12 cellular contexts compared by ENCODE assay signal in the genomic region with DNA sequence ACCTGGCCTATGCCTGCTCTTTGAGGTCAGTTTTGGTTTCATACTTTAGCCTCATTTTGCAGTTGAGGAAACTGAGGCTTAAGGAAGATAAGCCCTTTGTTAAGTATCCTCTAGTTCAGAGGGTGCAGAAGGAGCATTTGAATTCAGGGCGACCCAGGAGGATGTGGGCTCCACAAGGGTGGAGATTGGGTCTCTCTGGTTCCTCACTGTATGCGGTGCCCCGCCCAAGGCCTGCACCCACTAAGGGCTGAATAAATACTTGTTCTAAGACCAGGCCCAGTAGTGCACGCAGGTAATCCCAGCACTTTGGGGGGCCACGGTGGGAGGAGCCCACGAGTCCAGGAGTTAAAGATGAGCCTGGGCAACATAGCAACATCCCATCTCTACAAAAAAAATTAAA. TPM values are rescaled to one million over a fixed set of nuclear protein-coding genes. Genes with fewer than 3 reads are reported as not detected.
DNase-seq lines count a peak whose midpoint lies in the region; ATAC-seq and TF ChIP-seq lines count a peak whose summit lies in the region.
"Had no signal": no experiment of that assay in that cellular context is flagged by ENCODE, and none has a peak within 500 bp of the region (broad histone marks: within the 10 kb centered on the region; RNA-seq: fewer than 3 reads in every experiment).

No MANE protein-coding gene starts in this region.

- no peak for TF ChIP-seq CTCF in left lung (IDR thresholded peaks at IDR 0.05)

- POLR2A ChIA-PET in activated CD4-positive, alpha-beta T cell treated with anti-CD3 and anti-CD28 coated beads for 36 hours (lab: Charles Lee) = no interaction called here

- DNase-seq in activated CD4-positive, alpha-beta T cell treated with anti-CD3 and anti-CD28 coated beads for 36 hours = no peak
- no peak for DNase-seq in activated CD4-positive, alpha-beta T cell treated with anti-CD3 and anti-CD28 coated beads for 1 hour
- DNase-seq in adipocyte (ENCODE audit: low read depth) (no peak), left lung (no peak), NCI-H128 (lab: John Stamatoyannopoulos, UW; ENCODE audit: unreplicated experiment) (no peak)
- no peak for DNase-seq in stimulated activated naive B cell treated with anti-CD40 and anti-IgM and Interleukin-4, amounts not matched to agents 10 μg/mL and 1 μg/mL and 100 μg/mL, for 72 hours

- CTCF ChIA-PET in activated CD4-positive, alpha-beta T cell treated with anti-CD3 and anti-CD28 coated beads for 36 hours (lab: Charles Lee) = interaction anchor here (0.6 to 1.2 kb wide), 2 partner anchors 43 to 77 kb away, joined by 3 to 4 read pairs; a partner anchor contains a TSS

- no peaks in the 10 kb centered on the region for H3K9me3 ChIP-seq in adipocyte (ENCODE audit: control insufficient read depth, low read length)
- no peaks in the 10 kb centered on the region for H3K9me3 ChIP-seq in left lung

- peaks cover 7% of the 10 kb centered on the region for H3K4me1 ChIP-seq in adipocyte (ENCODE audit: control insufficient read depth, insufficient read depth, low read length)
- H3K4me1 ChIP-seq in left lung = peaks cover 8 to 30% of the 10 kb centered on the region in 2 donors

- peak overlapping the region; percentile 82 for H3K4me3 ChIP-seq in adipocyte (ENCODE audit: low read length)
- peak overlapping the region; percentile 52 to 53 for H3K4me3 ChIP-seq in left lung
- H3K4me3 ChIP-seq: GM12878, K562 had no signal

- peaks cover 25% of the 10 kb centered on the region for H3K4me1 Mint-ChIP-seq in activated CD4-positive, alpha-beta T cell treated with anti-CD3 and anti-CD28 coated beads for 36 hours
- peaks cover 20 to 57% of the 10 kb centered on the region in 2 donors for H3K4me1 Mint-ChIP-seq in stimulated activated naive B cell treated with anti-CD40 and anti-IgM and Interleukin-4, amounts not matched to agents 10 μg/mL and 1 μg/mL and 100 μg/mL, for 72 hours

- H3K27me3 Mint-ChIP-seq in activated CD4-positive, alpha-beta T cell treated with anti-CD3 and anti-CD28 coated beads for 36 hours = no peaks in the 10 kb centered on the region
- H3K27me3 Mint-ChIP-seq in stimulated activated naive B cell treated with anti-CD40 and anti-IgM and Interleukin-4, amounts not matched to agents 10 μg/mL and 1 μg/mL and 100 μg/mL, for 72 hours = no peaks in the 10 kb centered on the region

- ATAC-seq in activated CD4-positive, alpha-beta T cell treated with anti-CD3 and anti-CD28 coated beads for 36 hours = peak; percentile 30
- ATAC-seq in left lung (peak; percentile 48), GM21526 (IDR thresholded peaks at IDR 0.05; ENCODE audit: low FRiP score, unreplicated experiment) (no peak), GM18505 (IDR thresholded peaks at IDR 0.05; ENCODE audit: unreplicated experiment) (no peak)
- ATAC-seq in stimulated activated naive B cell treated with anti-CD40 and anti-IgM and Interleukin-4, amounts not matched to agents 10 μg/mL and 1 μg/mL and 100 μg/mL, for 72 hours (replicated peaks) = no peak
- ATAC-seq: GM12878 had no signal

- H3K27ac ChIP-seq in left lung = peak overlapping the region; percentile 78 to 84

- peaks cover 16% of the 10 kb centered on the region for H3K36me3 Mint-ChIP-seq in activated CD4-positive, alpha-beta T cell treated with anti-CD3 and anti-CD28 coated beads for 36 hours (ENCODE audit: low read depth)
- H3K36me3 Mint-ChIP-seq in stimulated activated naive B cell treated with anti-CD40 and anti-IgM and Interleukin-4, amounts not matched to agents 10 μg/mL and 1 μg/mL and 100 μg/mL, for 72 hours = peaks cover 36% of the 10 kb centered on the region in 2 donors

- H3K36me3 ChIP-seq in adipocyte (ENCODE audit: control insufficient read depth, insufficient read depth, low read length, severe bottlenecking) (peaks cover 6% of the 10 kb centered on the region), left lung (peaks cover 0 to 36% of the 10 kb centered on the region in 2 donors)

- H3K27me3 ChIP-seq in adipocyte (replicated peaks; ENCODE audit: control insufficient read depth, insufficient read depth, low read length) (no peaks in the 10 kb centered on the region), left lung (no peaks in the 10 kb centered on the region)

- no peak overlapping the region for H3K27ac Mint-ChIP-seq in activated CD4-positive, alpha-beta T cell treated with anti-CD3 and anti-CD28 coated beads for 36 hours
- H3K27ac Mint-ChIP-seq in stimulated activated naive B cell treated with anti-CD40 and anti-IgM and Interleukin-4, amounts not matched to agents 10 μg/mL and 1 μg/mL and 100 μg/mL, for 72 hours = peak overlapping the region; percentile 67

- no peak overlapping the region for H3K4me3 Mint-ChIP-seq in activated CD4-positive, alpha-beta T cell treated with anti-CD3 and anti-CD28 coated beads for 36 hours
- no peak overlapping the region for H3K4me3 Mint-ChIP-seq in stimulated activated naive B cell treated with anti-CD40 and anti-IgM and Interleukin-4, amounts not matched to agents 10 μg/mL and 1 μg/mL and 100 μg/mL, for 72 hours

- H3K9ac ChIP-seq in adipocyte (ENCODE audit: low read length) = no peak overlapping the region

- intact Hi-C loops in activated CD4-positive, alpha-beta T cell treated with anti-CD3 and anti-CD28 coated beads for 36 hours (cut with DNase I, micrococcal nuclease) = no loop called here
- intact Hi-C loops in left lung (cut with DNase I) = no loop called here

- no peaks in the 10 kb centered on the region for H3K9me3 Mint-ChIP-seq in activated CD4-positive, alpha-beta T cell treated with anti-CD3 and anti-CD28 coated beads for 36 hours (ENCODE audit: low read depth)
- no peaks in the 10 kb centered on the region for H3K9me3 Mint-ChIP-seq in stimulated activated naive B cell treated with anti-CD40 and anti-IgM and Interleukin-4, amounts not matched to agents 10 μg/mL and 1 μg/mL and 100 μg/mL, for 72 hours

- no peak for TF ChIP-seq POLR2A in GM18505 (IDR thresholded peaks at IDR 0.05; ENCODE audit: borderline replicate concordance, extremely low read depth, insufficient read depth, insufficient read length)

RNA-seq across cellular contexts. Expression of a gene that starts 0.8 kb away (rescaled TPM):
- 100 to 1,000 TPM in 1 of 2 experiments, 10 to 100 TPM in 1; 80.3 to 105 TPM for total RNA-seq in activated CD4-positive, alpha-beta T cell treated with anti-CD3 and anti-CD28 coated beads for 36 hours
- total RNA-seq in left lung = 100 to 1,000 TPM; 214 to 255 TPM

RNA-seq across cellular contexts. Expression of a gene that starts 29.6 kb away (rescaled TPM):
- total RNA-seq in activated CD4-positive, alpha-beta T cell treated with anti-CD3 and anti-CD28 coated beads for 36 hours = 100 to 1,000 TPM; 433 to 570 TPM
- 100 to 1,000 TPM; 161 to 257 TPM for total RNA-seq in left lung

RNA-seq across cellular contexts. Expression of a gene that starts 37.5 kb away (rescaled TPM):
- total RNA-seq in activated CD4-positive, alpha-beta T cell treated with anti-CD3 and anti-CD28 coated beads for 36 hours = not detected
- 10 to 100 TPM; 36.5 to 65.2 TPM for total RNA-seq in left lung
- total RNA-seq: activated CD8-positive, alpha-beta memory T cell treated with anti-CD3 and anti-CD28 coated beads for 36 hours; pulmonary artery endothelial cell had no signal

RNA-seq across cellular contexts. Expression of a gene that starts 55.8 kb away (rescaled TPM):
- 10 to 100 TPM; 39.2 to 50.3 TPM for total RNA-seq in activated CD4-positive, alpha-beta T cell treated with anti-CD3 and anti-CD28 coated beads for 36 hours
- 10 to 100 TPM in 1 of 2 donors, 1 to 10 TPM in 1; 7.2 to 13.6 TPM for total RNA-seq in left lung

RNA-seq across cellular contexts. Expression of a gene that starts 58.8 kb away (rescaled TPM):
- 10 to 100 TPM; 62.5 to 67.1 TPM for total RNA-seq in activated CD4-positive, alpha-beta T cell treated with anti-CD3 and anti-CD28 coated beads for 36 hours
- total RNA-seq in left lung = 10 to 100 TPM; 18.6 to 20.2 TPM

Comparison
In these comparisons a context has a peak if more than half of its experiments do, and no peak if none do; other contexts are left out.
1. ATAC-seq: peak in activated CD4-positive, alpha-beta T cell treated with anti-CD3 and anti-CD28 coated beads for 36 hours (single experiment) and left lung (single experiment); none in stimulated activated naive B cell treated with anti-CD40 and anti-IgM and Interleukin-4, amounts not matched to agents 10 μg/mL and 1 μg/mL and 100 μg/mL, for 72 hours (0 of 2), GM21526 (single experiment) and GM18505 (single experiment).
2. RNA of a gene that starts 37.5 kb away (total RNA-seq): 36.5 to 65.2 TPM in left lung; not detected in activated CD4-positive, alpha-beta T cell treated with anti-CD3 and anti-CD28 coated beads for 36 hours; every median in the first group is over 10 times any median in the second.